Comparison of ENCODE assay signal across 20 cellular contexts in the genomic region with DNA sequence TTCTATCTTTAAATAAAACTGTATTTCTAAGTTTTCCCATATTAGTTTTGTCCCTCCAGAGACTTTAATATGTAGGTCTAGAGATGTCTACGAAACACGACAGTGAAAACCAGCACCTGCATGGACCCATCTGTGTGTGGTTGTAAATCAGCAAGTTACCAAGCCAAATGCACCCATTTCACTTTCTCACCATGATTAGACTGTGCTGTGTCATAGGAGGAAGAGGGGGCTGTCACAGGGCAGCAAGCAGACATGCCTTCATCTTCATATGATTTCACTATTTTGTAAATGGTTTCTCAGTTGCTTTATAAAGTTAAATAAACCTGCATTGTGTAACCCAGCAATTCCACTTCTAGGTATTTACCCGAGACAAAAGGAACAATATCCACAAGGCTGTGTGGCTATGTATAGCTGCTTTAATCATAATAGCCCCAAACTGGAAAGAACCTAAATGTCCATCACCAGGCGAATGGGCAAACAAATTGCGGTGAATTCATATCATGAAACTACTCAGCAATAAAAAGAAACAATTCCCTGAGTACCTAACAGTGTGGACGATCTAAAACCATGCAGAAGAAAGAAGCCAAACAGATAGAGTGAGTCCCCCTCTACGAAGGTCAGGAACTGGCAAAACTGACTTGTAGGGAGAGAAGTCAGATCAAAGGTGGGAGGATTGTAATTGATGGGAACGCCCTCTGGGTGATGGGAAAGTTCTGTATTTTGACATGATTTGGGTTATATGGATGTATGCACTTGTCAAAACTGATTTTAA.
DNase-seq lines count a peak whose midpoint lies in the region; ATAC-seq, FAIRE-seq and TF ChIP-seq lines count a peak whose summit lies in the region.
"Had no signal": no experiment of that assay in that cellular context is flagged by ENCODE, and none has a peak within 500 bp of the region (broad histone marks: within the 10 kb centered on the region; RNA-seq: fewer than 3 reads in every experiment).

No MANE protein-coding gene starts in this region.

- no peaks in the 10 kb centered on the region for H3K36me3 ChIP-seq in IMR-90 (ENCODE audit: control insufficient read depth, insufficient read depth, low read length)
- H3K36me3 ChIP-seq in small intestine (ENCODE audit: control insufficient read depth in 2 of 2, insufficient read depth in 2 of 2, low read length in 2 of 2), result no peaks in the 10 kb centered on the region
- H3K36me3 ChIP-seq: SJSA1 had no signal

- H3K4me2 ChIP-seq in IMR-90 (ENCODE audit: low read depth, low read length), result no peak overlapping the region
- H3K4me2 ChIP-seq: GM23338 had no signal

- H4K91ac ChIP-seq in IMR-90 (ENCODE audit: insufficient read depth, low read depth, low read length), result no peak overlapping the region

- no peak for TF ChIP-seq CTCF in IMR-90 (conservative IDR thresholded peaks at IDR 0.05; ENCODE audit: low read depth, low read length)

- H2AK9ac ChIP-seq in IMR-90 (replicated peaks; ENCODE audit: low read depth, low read length, poor library complexity), result no peak overlapping the region

- no peak overlapping the region for H2BK120ac ChIP-seq in IMR-90 (ENCODE audit: low read depth, low read length)

- no peak overlapping the region for H3K18ac ChIP-seq in IMR-90 (ENCODE audit: low read depth, low read length)

- intact Hi-C loops in IMR-90 (cut with micrococcal nuclease), result no loop called here

- peaks cover 12% of the 10 kb centered on the region for H3K9me1 ChIP-seq in IMR-90 (ENCODE audit: insufficient read depth, low read length)

- TF ChIP-seq POLR2A in IMR-90 (IDR thresholded peaks at IDR 0.05; ENCODE audit: low read depth, low read length), result no peak
- no peak for TF ChIP-seq POLR2A in GM18505 (IDR thresholded peaks at IDR 0.05; ENCODE audit: borderline replicate concordance, extremely low read depth, insufficient read depth, insufficient read length)

- BruUV-seq in IMR-90 (replicated peaks; lab: Mats Ljungman, UMichigan), result no TSS peak

- no peaks in the 10 kb centered on the region for H3K9me3 ChIP-seq in IMR-90 (ENCODE audit: control insufficient read depth, insufficient read depth, low read length)
- no peaks in the 10 kb centered on the region for H3K9me3 ChIP-seq in small intestine (ENCODE audit: control insufficient read depth, low read depth)
- H3K9me3 ChIP-seq: SJSA1 had no signal

- no peak for FAIRE-seq in small intestine (lab: Jason Lieb, UNC)
- FAIRE-seq: D721Med, GM18507, GM19239 had no signal

- peaks cover 8% of the 10 kb centered on the region for H3K4me1 ChIP-seq in IMR-90 (ENCODE audit: control insufficient read depth, insufficient read depth, low read length)
- no peaks in the 10 kb centered on the region for H3K4me1 ChIP-seq in small intestine (ENCODE audit: control insufficient read depth in 2 of 2, insufficient read depth in 1 of 2, low read depth in 1 of 2, low read length in 1 of 2)

- no peak overlapping the region for H2AK5ac ChIP-seq in IMR-90 (ENCODE audit: low read depth, low read length)

- H3K56ac ChIP-seq in IMR-90 (ENCODE audit: extremely low read depth, insufficient read depth, low read length), result no peak overlapping the region

- no peak overlapping the region for H4K5ac ChIP-seq in IMR-90 (ENCODE audit: low read depth, low read length)

- ATAC-seq in GM18498 (IDR thresholded peaks at IDR 0.05; ENCODE audit: unreplicated experiment), result peak; percentile 43
- peak; percentile 49 for ATAC-seq in GM19025 (IDR thresholded peaks at IDR 0.05; ENCODE audit: low read depth, unreplicated experiment)
- ATAC-seq in IMR-90 (ENCODE audit: low read depth), result no peak
- no peak for ATAC-seq in HG03342 (IDR thresholded peaks at IDR 0.05; ENCODE audit: unreplicated experiment)
- ATAC-seq in GM18505 (IDR thresholded peaks at IDR 0.05; ENCODE audit: unreplicated experiment), result no peak
- ATAC-seq: GM23338, HCT116, Panc1 had no signal

- H3K14ac ChIP-seq in IMR-90 (replicated peaks; ENCODE audit: low read depth, low read length), result no peak overlapping the region

- no peak overlapping the region for H3K9ac ChIP-seq in IMR-90 (ENCODE audit: low read depth, low read length)

- no peak overlapping the region for H3K27ac ChIP-seq in IMR-90 (ENCODE audit: insufficient read depth, low read length)
- no peak overlapping the region for H3K27ac ChIP-seq in small intestine (ENCODE audit: low read depth in 1 of 2, low read length in 1 of 2)
- H3K27ac ChIP-seq: C4-2B, SJSA1 had no signal

- H2BK15ac ChIP-seq in IMR-90 (ENCODE audit: low read depth, low read length), result 0 out of 3 replicates have a peak overlapping the region, but pooled peaks have one; percentile 27

- H3K27me3 ChIP-seq in IMR-90 (ENCODE audit: control insufficient read depth, insufficient read depth, low read length) (no peaks in the 10 kb centered on the region), small intestine (ENCODE audit: control insufficient read depth in 2 of 2, insufficient read depth in 2 of 2, low read length in 2 of 2) (peaks cover 0 to 1% of the 10 kb centered on the region in 2 donors)
- H3K27me3 ChIP-seq: SJSA1 had no signal

- in situ Hi-C loops in IMR-90 (cut with MboI; ENCODE audit: low sequenced_read_pairs), result loop anchor here (25.0 kb wide), 1 partner anchor 759 kb away; no protein-coding TSS in a partner anchor

- no peak overlapping the region for H2BK5ac ChIP-seq in IMR-90 (ENCODE audit: low read depth, low read length, poor library complexity, severe bottlenecking)

- H2BK20ac ChIP-seq in IMR-90 (ENCODE audit: low read depth, low read length), result no peak overlapping the region; the same call in 1 of the 2 replicates

- CTCF ChIA-PET in IMR-90 (lab: Yijun Ruan, JAX), result no interaction called here

- DNase-seq in IMR-90 (no peak), islet precursor cell (peak; percentile 8), small intestine (no peak)
- DNase-seq: AML-193, NCI-H1092 treated with DMSO at 0.1 percent for 48 hours, NCI-H2081, NCI-H446 treated with DMSO at 0.1 percent for 48 hours, NCI-H69 had no signal

- H4K8ac ChIP-seq in IMR-90 (ENCODE audit: low read depth in 2 of 2, low read length in 2 of 2), result no peak overlapping the region

- H3K4me3 ChIP-seq in IMR-90 (ENCODE audit: insufficient read depth, low read depth, low read length) (no peak overlapping the region), small intestine (ENCODE audit: low read depth in 1 of 2, low read length in 2 of 2) (no peak overlapping the region)
- H3K4me3 ChIP-seq: GM23338, SJSA1 had no signal

- no peak overlapping the region; the same call in 1 of the 2 replicates for H3K4ac ChIP-seq in IMR-90 (ENCODE audit: low read depth, low read length)

- H2AFZ ChIP-seq in IMR-90 (replicated peaks; ENCODE audit: low read length, poor library complexity), result no peak overlapping the region
- H2AFZ ChIP-seq: GM23338 had no signal

- dilution Hi-C loops in IMR-90 (cut with HindIII; ENCODE audit: low sequenced_read_pairs, unreplicated experiment), result loop anchor here (25.0 kb wide), 1 partner anchor 334 kb away; a partner anchor contains a TSS

- WGBS in IMR-90 (ENCODE audit: extremely low coverage in 2 of 2, insufficient read length in 1 of 2), 2 experiments, result 80% methylated on average over 2 of the region's 8 CpGs; no CpG with 5 or more reads in 1 of the 2 experiments
- 59 to 73% (median 72%) methylated on average over 8 of the region's 8 CpGs for WGBS in small intestine, 3 donors

- H3K79me1 ChIP-seq in IMR-90 (ENCODE audit: low read depth in 1 of 2, low read length in 2 of 2), result no peaks in the 10 kb centered on the region

- H3K23ac ChIP-seq in IMR-90 (ENCODE audit: low read depth, low read length), result no peak overlapping the region

- TF ChIP-seq RAD21 in IMR-90 (IDR thresholded peaks at IDR 0.05; ENCODE audit: low read length), result no peak

- no peaks in the 10 kb centered on the region for H4K20me1 ChIP-seq in IMR-90 (ENCODE audit: insufficient read depth, low read length)

- POLR2A ChIA-PET in IMR-90 (lab: Charles Lee; ENCODE audit: unreplicated experiment), result interaction anchor here (0.6 kb wide), 1 partner anchor 12 kb away, joined by 3 read pairs; no protein-coding TSS in a partner anchor

TF ChIP-seq in IMR-90, 13 proteins besides CTCF, POLR2A, EP300 and RAD21:
- TF ChIP-seq RFX5 (IDR thresholded peaks at IDR 0.05; ENCODE audit: low read depth, low read length), result no peak
- TF ChIP-seq, protein P1, sequence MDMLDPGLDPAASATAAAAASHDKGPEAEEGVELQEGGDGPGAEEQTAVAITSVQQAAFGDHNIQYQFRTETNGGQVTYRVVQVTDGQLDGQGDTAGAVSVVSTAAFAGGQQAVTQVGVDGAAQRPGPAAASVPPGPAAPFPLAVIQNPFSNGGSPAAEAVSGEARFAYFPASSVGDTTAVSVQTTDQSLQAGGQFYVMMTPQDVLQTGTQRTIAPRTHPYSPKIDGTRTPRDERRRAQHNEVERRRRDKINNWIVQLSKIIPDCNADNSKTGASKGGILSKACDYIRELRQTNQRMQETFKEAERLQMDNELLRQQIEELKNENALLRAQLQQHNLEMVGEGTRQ (IDR thresholded peaks at IDR 0.05; ENCODE audit: low read depth, low read length), result no peak
- no peak for TF ChIP-seq RCOR1 (IDR thresholded peaks at IDR 0.05; ENCODE audit: insufficient replicate concordance, low read length)
- no peak for TF ChIP-seq CEBPB (IDR thresholded peaks at IDR 0.05; ENCODE audit: low read depth, low read length)
- TF ChIP-seq CHD1 (IDR thresholded peaks at IDR 0.05; ENCODE audit: low read depth, low read length), result no peak
- no peak for TF ChIP-seq BHLHE40 (IDR thresholded peaks at IDR 0.05; ENCODE audit: low read depth, low read length)
- no peak for TF ChIP-seq NFE2L2 (IDR thresholded peaks at IDR 0.05; ENCODE audit: low read depth, low read length)
- TF ChIP-seq MAZ (IDR thresholded peaks at IDR 0.05; ENCODE audit: borderline replicate concordance, low read depth, low read length), result no peak
- TF ChIP-seq SMC3 (IDR thresholded peaks at IDR 0.05; ENCODE audit: low read depth, low read length), result no peak
- TF ChIP-seq MAFK (IDR thresholded peaks at IDR 0.05; ENCODE audit: low read depth, low read length), result no peak
- TF ChIP-seq, protein P2, sequence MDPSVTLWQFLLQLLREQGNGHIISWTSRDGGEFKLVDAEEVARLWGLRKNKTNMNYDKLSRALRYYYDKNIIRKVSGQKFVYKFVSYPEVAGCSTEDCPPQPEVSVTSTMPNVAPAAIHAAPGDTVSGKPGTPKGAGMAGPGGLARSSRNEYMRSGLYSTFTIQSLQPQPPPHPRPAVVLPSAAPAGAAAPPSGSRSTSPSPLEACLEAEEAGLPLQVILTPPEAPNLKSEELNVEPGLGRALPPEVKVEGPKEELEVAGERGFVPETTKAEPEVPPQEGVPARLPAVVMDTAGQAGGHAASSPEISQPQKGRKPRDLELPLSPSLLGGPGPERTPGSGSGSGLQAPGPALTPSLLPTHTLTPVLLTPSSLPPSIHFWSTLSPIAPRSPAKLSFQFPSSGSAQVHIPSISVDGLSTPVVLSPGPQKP (IDR thresholded peaks at IDR 0.05; ENCODE audit: borderline replicate concordance, low read depth, low read length), result no peak
- no peak for TF ChIP-seq FOS (IDR thresholded peaks at IDR 0.05; ENCODE audit: low read depth, low read length)
- no peak for TF ChIP-seq MXI1 (IDR thresholded peaks at IDR 0.05; ENCODE audit: borderline replicate concordance, low read depth, low read length)

Comparison
In these comparisons a context has a peak if more than half of its experiments do, and no peak if none do; other contexts are left out.
1. ATAC-seq: peak in GM18498 (single experiment) and GM19025 (single experiment); none in IMR-90 (single experiment), HG03342 (single experiment) and GM18505 (single experiment).